ENCODE assay signal across 8 cellular contexts in genomic region chr20:46767127-46767761, GRCh38. TPM values are rescaled to one million over a fixed set of nuclear protein-coding genes. Genes with fewer than 3 reads are reported as not detected.
DNase-seq lines count a peak whose midpoint lies in the region; ATAC-seq, FAIRE-seq and TF ChIP-seq lines count a peak whose summit lies in the region.

No MANE protein-coding gene starts in this region.

- H3K9me3 ChIP-seq in HAP-1 (no peaks in the 10 kb centered on the region), pancreas (no peaks in the 10 kb centered on the region)

- intact Hi-C loops in pancreas (cut with DNase I), result no loop called here

- peak in 1 of 4 donors; percentile 56 for ATAC-seq in pancreas

- FAIRE-seq in pancreas (lab: Jason Lieb, UNC), result no peak

- H3K36me3 ChIP-seq in HAP-1 (replicated peaks) (no peaks in the 10 kb centered on the region), pancreas (no peaks in the 10 kb centered on the region)

- H3K4me3 ChIP-seq in HAP-1 (no peak overlapping the region), choroid plexus epithelial cell (ENCODE audit: low read depth, low read length) (no peak overlapping the region), pancreas (no peak overlapping the region)

- no peak overlapping the region for H3K27ac ChIP-seq in pancreas

- H3K27me3 ChIP-seq in HAP-1 (ENCODE audit: low read depth), result 0 out of 2 replicates have a peak, but pooled peaks cover 2% of the 10 kb centered on the region
- H3K27me3 ChIP-seq in pancreas, result no peaks in the 10 kb centered on the region

- peak; percentile 68 for DNase-seq in D341Med (ENCODE audit: low spot score)
- peak; percentile 38 to 68 for DNase-seq in HAP-1 (ENCODE audit: low spot score in 2 of 2)
- DNase-seq in NCI-H748 (lab: John Stamatoyannopoulos, UW; ENCODE audit: unreplicated experiment), result peak; percentile 83
- peak; percentile 64 for DNase-seq in choroid plexus epithelial cell (ENCODE audit: low read depth)
- no peak for DNase-seq in pancreas
- no peak for DNase-seq in hippocampal formation (lab: John Stamatoyannopoulos, UW)
- DNase-seq in stimulated activated naive CD4-positive, alpha-beta T cell treated with Interleukin-2 at 50 U/mL for 16 hours (lab: John Stamatoyannopoulos, UW), result no peak
- DNase-seq in T-helper 1 cell, result no peak

- in situ Hi-C loops in HAP-1 (cut with MboI; ENCODE audit: low sequenced_read_pairs), result loop anchor here (25.0 kb wide), 1 partner anchor 620 kb away; no protein-coding TSS in a partner anchor

- WGBS in pancreas, 2 donors, result 56 to 73% methylated on average over 4 of the region's 4 CpGs

- TF ChIP-seq CTCF in choroid plexus epithelial cell (conservative IDR thresholded peaks at IDR 0.05; ENCODE audit: low read depth, low read length) (peak; percentile 80), pancreas (IDR thresholded peaks at IDR 0.05) (peak; percentile 28 to 46 (median 37))

- H3K4me1 ChIP-seq in HAP-1, result no peaks in the 10 kb centered on the region
- no peaks in the 10 kb centered on the region for H3K4me1 ChIP-seq in pancreas

RNA-seq across cellular contexts. Expression of gene SLC2A10, which starts 57.8 kb away (rescaled TPM):
- 10 to 100 TPM; 11.6 to 20.9 (median 14.3) TPM for total RNA-seq in pancreas
- 10 to 100 TPM; 10.9 to 12.0 TPM for polyA plus RNA-seq in pancreas

Comparison
In these comparisons a context has a peak if more than half of its experiments do, and no peak if none do; other contexts are left out.
1. DNase-seq: peak in D341Med (single experiment), HAP-1 (2 of 2), NCI-H748 (single experiment) and choroid plexus epithelial cell (single experiment); none in pancreas (0 of 6), hippocampal formation (0 of 2), stimulated activated naive CD4-positive, alpha-beta T cell treated with Interleukin-2 at 50 U/mL for 16 hours (single experiment) and T-helper 1 cell (0 of 5).